Comparison of ENCODE assay signal across 9 cellular contexts in genomic region chr21:33644383-33645074, GRCh38. TPM values are rescaled to one million over a fixed set of nuclear protein-coding genes. Genes with fewer than 3 reads are reported as not detected.
A peak's percentile ranks its signal among the peaks of the same experiment; 100 is the strongest.
DNase-seq lines count a peak whose midpoint lies in the region; ATAC-seq and TF ChIP-seq lines count a peak whose summit lies in the region.
"Had no signal": no experiment of that assay in that cellular context is flagged by ENCODE, and none has a peak within 500 bp of the region (broad histone marks: within the 10 kb centered on the region; RNA-seq: fewer than 3 reads in every experiment).

No MANE protein-coding gene starts in this region.

- POLR2A ChIA-PET in PC-9 (lab: Charles Lee; ENCODE audit: unreplicated experiment) = interaction anchor here (0.7 kb wide), 1 partner anchor 19 kb away, joined by 5 read pairs; no protein-coding TSS in a partner anchor

- H3K4me2 ChIP-seq in PC-9 = peak overlapping the region; percentile 80
- H3K4me2 ChIP-seq in osteoblast (ENCODE audit: insufficient read depth, low read length) = peak overlapping the region; percentile 97

- H4K20me1 ChIP-seq in PC-9 (ENCODE audit: insufficient read depth) (no peaks in the 10 kb centered on the region), osteoblast (ENCODE audit: insufficient read depth, low read length) (peaks cover 22% of the 10 kb centered on the region)

- H2AFZ ChIP-seq in PC-9 = no peak overlapping the region
- H2AFZ ChIP-seq in osteoblast (ENCODE audit: low read length) = no peak overlapping the region

- intact Hi-C loops in PC-9 (cut with micrococcal nuclease; ENCODE audit: unreplicated experiment) = loop anchor here (10.0 kb wide), 1 partner anchor 250 kb away; no protein-coding TSS in a partner anchor

- no TSS peak for BruUV-seq in PC-9 (replicated peaks; lab: Mats Ljungman, UMichigan)

- H3K79me2 ChIP-seq in PC-9 (ENCODE audit: low read depth) = peaks cover 74% of the 10 kb centered on the region
- peaks cover 83% of the 10 kb centered on the region for H3K79me2 ChIP-seq in osteoblast (ENCODE audit: insufficient read depth, low read length)

- H3K36me3 ChIP-seq in PC-9 (ENCODE audit: low read depth) (no peaks in the 10 kb centered on the region), osteoblast (ENCODE audit: insufficient read depth, low read length) (no peaks in the 10 kb centered on the region)

- no peaks in the 10 kb centered on the region; the same call in 1 of the 2 replicates for H3F3A ChIP-seq in PC-9 (ENCODE audit: insufficient read depth, low read depth)

- no peaks in the 10 kb centered on the region for H3K27me3 ChIP-seq in PC-9 (ENCODE audit: insufficient read depth, low read depth)
- H3K27me3 ChIP-seq in osteoblast (ENCODE audit: insufficient read depth, low read length) = no peaks in the 10 kb centered on the region

- no peaks in the 10 kb centered on the region for H3K9me2 ChIP-seq in PC-9 (ENCODE audit: insufficient read depth)

- CTCF ChIA-PET in PC-9 (lab: Charles Lee) = no interaction called here

- no peaks in the 10 kb centered on the region for H3K9me3 ChIP-seq in PC-9 (ENCODE audit: insufficient read depth, low read depth)
- no peaks in the 10 kb centered on the region for H3K9me3 ChIP-seq in osteoblast (ENCODE audit: low read depth, low read length)

- ATAC-seq in HG02973 (IDR thresholded peaks at IDR 0.05; ENCODE audit: unreplicated experiment) = no peak
- ATAC-seq in GM21619 (IDR thresholded peaks at IDR 0.05; ENCODE audit: unreplicated experiment) = no peak
- ATAC-seq in HG03097 (IDR thresholded peaks at IDR 0.05; ENCODE audit: low FRiP score, unreplicated experiment) = no peak
- ATAC-seq: sciatic nerve had no signal

- H3K27ac ChIP-seq in PC-9 (no peak overlapping the region), osteoblast (ENCODE audit: low read depth, low read length) (peak overlapping the region; percentile 68)

- peak overlapping the region; percentile 76; the same call in 1 of the 2 replicates for H3K4me3 ChIP-seq in PC-9
- peak overlapping the region; percentile 99 for H3K4me3 ChIP-seq in osteoblast (ENCODE audit: insufficient read depth, low read length)

- H3K4me1 ChIP-seq in PC-9 (replicated peaks; ENCODE audit: insufficient read depth) (peaks cover 21% of the 10 kb centered on the region), osteoblast (ENCODE audit: insufficient read depth, low read length) (peaks cover 18% of the 10 kb centered on the region)

- TF ChIP-seq CTCF in PC-9 (conservative IDR thresholded peaks at IDR 0.05) (no peak), osteoblast (IDR thresholded peaks at IDR 0.05; ENCODE audit: extremely low read depth, low read depth, low read length) (no peak)

- DNase-seq in EH (ENCODE audit: low read depth) (peak; percentile 85), PC-9 (no peak), fibroblast of gingiva (ENCODE audit: low read depth) (peak; percentile 75), osteoblast (ENCODE audit: insufficient read length, low spot score, missing footprints) (peak; percentile 89), NCI-H128 (lab: John Stamatoyannopoulos, UW; ENCODE audit: unreplicated experiment) (no peak)

RNA-seq across cellular contexts. Expression of gene ITSN1, which starts 2.2 kb away (rescaled TPM):
- total RNA-seq in PC-9 (2021) (39.1 and 46.3 TPM in 2 replicates), osteoblast (39.5 and 42.7 TPM in 2 replicates)

RNA-seq across cellular contexts. Expression of gene CRYZL1, which starts 3.0 kb away (rescaled TPM):
- total RNA-seq in PC-9 (2021) = 22.4 and 30.3 TPM in 2 replicates
- total RNA-seq in osteoblast = 24.5 and 28.6 TPM in 2 replicates

RNA-seq across cellular contexts. Expression of gene DONSON, which starts 56.0 kb away (rescaled TPM):
- total RNA-seq in PC-9 (2021) = 24.7 and 25.6 TPM in 2 replicates
- 10.9 and 17.4 TPM in 2 replicates for total RNA-seq in osteoblast

Comparison
In these comparisons a context has a peak if more than half of its experiments do, and no peak if none do; other contexts are left out.
1. DNase-seq: peak in EH (single experiment), fibroblast of gingiva (single experiment) and osteoblast (single experiment); none in PC-9 (0 of 2) and NCI-H128 (single experiment).